Comparison of ENCODE assay signal across 11 cellular contexts in the genomic region with DNA sequence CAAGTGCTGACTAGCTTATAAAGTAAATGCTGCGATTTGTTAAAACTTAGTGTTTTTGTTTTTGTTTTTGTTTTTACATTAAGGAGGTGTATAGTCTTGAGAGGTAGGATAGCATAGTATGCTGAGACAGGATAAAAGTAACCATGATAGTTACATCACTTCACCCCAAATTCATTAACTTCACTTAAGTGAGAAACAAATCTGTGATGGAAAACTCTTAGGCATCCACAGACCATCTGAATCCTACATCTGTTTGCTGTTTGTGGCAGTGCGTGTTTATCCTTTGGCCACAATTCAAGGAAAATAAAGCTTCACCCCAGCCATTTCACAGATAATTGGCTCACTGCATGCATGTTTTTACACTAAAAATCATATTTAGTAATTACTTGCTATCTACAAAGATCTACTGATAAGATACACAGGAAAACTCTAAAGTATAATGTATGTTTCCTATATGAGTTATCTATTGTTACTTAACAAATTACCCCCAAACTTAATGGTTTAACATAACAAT.
"Had no signal": no experiment of that assay in that cellular context is flagged by ENCODE, and none has a peak within 500 bp of the region (broad histone marks: within the 10 kb centered on the region; RNA-seq: fewer than 3 reads in every experiment).

No MANE protein-coding gene starts in this region.

- H3K4me3 ChIP-seq: GM23248, GM23338, HAP-1 had no signal

- H3K9ac ChIP-seq: GM23248 had no signal

- H3K4me2 ChIP-seq: GM23338 had no signal

- H3K4me1 ChIP-seq: HAP-1 had no signal

- ATAC-seq: GM23338, HCT116 had no signal

- DNase-seq: GM23248, GOT3, H7, H9, HCEC 1CT, HFFc6 had no signal

- FAIRE-seq: H1, H54 had no signal

- H3K27ac ChIP-seq: GM23248 had no signal

- H3K36me3 ChIP-seq: HAP-1 had no signal

- H3K9me3 ChIP-seq: HAP-1 had no signal

- H2AFZ ChIP-seq: GM23248, GM23338 had no signal
